ENCODE assay signal across 1 cellular context in genomic region chr12:83664650-83665049, GRCh38.
TF ChIP-seq lines count a peak whose summit lies in the region.

No MANE protein-coding gene starts in this region.

TF ChIP-seq in SK-N-SH, 30 proteins besides CTCF, POLR2A, EP300 and RAD21 (continued from another document):
- TF ChIP-seq NFIC (IDR thresholded peaks at IDR 0.05; ENCODE audit: borderline replicate concordance) (no peak), TAF1 (IDR thresholded peaks at IDR 0.05; ENCODE audit: borderline replicate concordance, low read depth, low read length) (no peak), RXRA (IDR thresholded peaks at IDR 0.05; ENCODE audit: borderline replicate concordance, low read depth) (no peak), MXI1 (IDR thresholded peaks at IDR 0.05; ENCODE audit: low read depth, low read length) (peak; percentile 63; the same call in 1 of the 2 replicates), FOXM1 (IDR thresholded peaks at IDR 0.05; ENCODE audit: low read depth) (no peak), YY1 (IDR thresholded peaks at IDR 0.05; ENCODE audit: low read depth) (no peak), TCF12 (IDR thresholded peaks at IDR 0.05) (no peak), ELF1 (IDR thresholded peaks at IDR 0.05) (no peak), IRF3 (IDR thresholded peaks at IDR 0.05; ENCODE audit: low read depth, low read length) (no peak), POLR2AphosphoS5 (IDR thresholded peaks at IDR 0.05; ENCODE audit: low read depth, low read length) (no peak), NRF1 (IDR thresholded peaks at IDR 0.05; ENCODE audit: low read depth, low read length) (no peak), JUND (IDR thresholded peaks at IDR 0.05) (no peak), GATA2 (CRISPR knock-in tag; IDR thresholded peaks at IDR 0.05) (peak; percentile 61), SIN3A (IDR thresholded peaks at IDR 0.05; ENCODE audit: borderline replicate concordance, low read depth, low read length) (no peak)
